8 cellular contexts compared by ENCODE assay signal in the genomic region with DNA sequence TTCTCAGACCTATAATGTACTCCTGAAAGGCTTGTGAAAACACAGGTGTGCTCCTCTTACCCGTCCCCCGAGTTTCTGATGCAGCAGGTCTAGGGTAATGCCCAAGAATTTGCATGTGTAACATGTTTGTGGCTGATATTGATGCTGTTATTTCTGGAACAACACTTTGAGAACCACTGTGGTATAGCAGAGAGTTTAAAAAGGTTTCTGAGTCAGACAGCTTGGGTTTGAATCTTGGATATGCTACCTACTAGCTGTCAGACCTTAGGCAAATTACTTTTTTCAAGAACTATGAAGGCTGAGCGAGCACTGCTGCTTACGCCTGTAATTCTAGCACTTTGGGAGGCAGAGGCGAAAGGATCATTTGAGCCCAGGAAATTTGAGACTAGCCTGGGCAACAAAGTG. TPM values are rescaled to one million over a fixed set of nuclear protein-coding genes. Genes with fewer than 3 reads are reported as not detected.
DNase-seq lines count a peak whose midpoint lies in the region; ATAC-seq and TF ChIP-seq lines count a peak whose summit lies in the region.

No MANE protein-coding gene starts in this region.

- H3K27ac Mint-ChIP-seq in CD8-positive, alpha-beta T cell = peak overlapping the region; percentile 84

- TF ChIP-seq POLR2A in body of pancreas (IDR thresholded peaks at IDR 0.05) (no peak), sigmoid colon (IDR thresholded peaks at IDR 0.05) (no peak)

- H3K27ac ChIP-seq in CD8-positive, alpha-beta T cell (ENCODE audit: low read depth, low read length) = no peak overlapping the region
- H3K27ac ChIP-seq in body of pancreas (peak overlapping the region; percentile 53 to 99 (median 74)), subcutaneous abdominal adipose tissue (ENCODE audit: low read depth, low read length) (peak overlapping the region; percentile 84), sigmoid colon (peak overlapping the region in 2 of 4 donors; percentile 20 to 55)

- CTCF ChIA-PET in CD8-positive, alpha-beta T cell (lab: Charles Lee) = interaction anchor here (0.6 to 6.2 kb wide), 5 partner anchors 17 to 153 kb away, joined by 3 to 39 read pairs (median 18); no protein-coding TSS in a partner anchor

- no peak overlapping the region for H3K4me3 ChIP-seq in CD8-positive, alpha-beta T cell (ENCODE audit: low read depth, low read length)
- no peak overlapping the region for H3K4me3 ChIP-seq in body of pancreas
- H3K4me3 ChIP-seq in subcutaneous abdominal adipose tissue (ENCODE audit: low read depth in 1 of 5, low read length in 5 of 5) = peak overlapping the region in 1 of 5 donors; percentile 13
- no peak overlapping the region for H3K4me3 ChIP-seq in sigmoid colon

- H3K9me3 Mint-ChIP-seq in CD8-positive, alpha-beta T cell = no peaks in the 10 kb centered on the region

- POLR2A ChIA-PET in CD8-positive, alpha-beta T cell (lab: Charles Lee) = interaction anchor here (3.6 kb wide), 1 partner anchor 67 kb away, joined by 38 read pairs; no protein-coding TSS in a partner anchor

- H3K27me3 ChIP-seq in CD8-positive, alpha-beta T cell (ENCODE audit: insufficient read depth, low read length) = no peaks in the 10 kb centered on the region
- no peaks in the 10 kb centered on the region for H3K27me3 ChIP-seq in body of pancreas
- H3K27me3 ChIP-seq in subcutaneous abdominal adipose tissue (ENCODE audit: control insufficient read depth in 5 of 5, insufficient read depth in 4 of 5, low read length in 5 of 5) = no peaks in the 10 kb centered on the region
- no peaks in the 10 kb centered on the region for H3K27me3 ChIP-seq in sigmoid colon

- H3K4me1 Mint-ChIP-seq in CD8-positive, alpha-beta T cell (ENCODE audit: low read depth) = peaks cover 64% of the 10 kb centered on the region

- H3K27me3 Mint-ChIP-seq in CD8-positive, alpha-beta T cell (ENCODE audit: low read depth) = no peaks in the 10 kb centered on the region

- TF ChIP-seq EP300 in sigmoid colon (IDR thresholded peaks at IDR 0.05) = no peak

- H3K36me3 ChIP-seq in CD8-positive, alpha-beta T cell (ENCODE audit: insufficient read depth, low read length) = no peaks in the 10 kb centered on the region
- H3K36me3 ChIP-seq in body of pancreas (replicated peaks in 1 of 2; ENCODE audit: insufficient read depth in 1 of 2, low read depth in 2 of 2) = no peaks in the 10 kb centered on the region
- no peaks in the 10 kb centered on the region for H3K36me3 ChIP-seq in subcutaneous abdominal adipose tissue (ENCODE audit: control insufficient read depth in 5 of 5, insufficient read depth in 5 of 5, low read length in 5 of 5)
- H3K36me3 ChIP-seq in sigmoid colon = no peaks in the 10 kb centered on the region

- peaks cover 7% of the 10 kb centered on the region for H3K36me3 Mint-ChIP-seq in CD8-positive, alpha-beta T cell

- peaks cover 47% of the 10 kb centered on the region for H3K4me1 ChIP-seq in CD8-positive, alpha-beta T cell (ENCODE audit: insufficient read depth, low read length)
- H3K4me1 ChIP-seq in body of pancreas (peaks cover 80% of the 10 kb centered on the region), subcutaneous abdominal adipose tissue (ENCODE audit: control insufficient read depth in 5 of 5, insufficient read depth in 5 of 5, low read length in 5 of 5) (peaks cover 0 to 46% (median 34%) of the 10 kb centered on the region in 5 donors), sigmoid colon (peaks cover 0 to 73% (median 45%) of the 10 kb centered on the region in 4 donors)

- H3K9ac ChIP-seq in subcutaneous abdominal adipose tissue (ENCODE audit: low read length in 5 of 5) = peak overlapping the region in 1 of 5 donors; percentile 16

- 26 to 45% methylated on average over 5 of the region's 5 CpGs for WGBS in body of pancreas, 2 donors
- WGBS in sigmoid colon, 2 donors = 50 to 60% methylated on average over 5 of the region's 5 CpGs

- peak overlapping the region; percentile 55 for H3K4me3 Mint-ChIP-seq in CD8-positive, alpha-beta T cell

- intact Hi-C loops in CD8-positive, alpha-beta T cell (cut with DNase I, micrococcal nuclease) = loop anchor here (5.0 to 10.0 kb wide), 5 partner anchors 445 to 1655 kb away; a partner anchor contains a TSS
- intact Hi-C loops in body of pancreas (cut with DNase I) = loop anchor here (10.0 kb wide), 1 partner anchor 55 kb away; no protein-coding TSS in a partner anchor
- intact Hi-C loops in sigmoid colon (cut with DNase I) = loop anchor here (5.0 kb wide), 1 partner anchor 143 kb away; no protein-coding TSS in a partner anchor

- no peak for ATAC-seq in CD8-positive, alpha-beta T cell
- peak; percentile 66 for ATAC-seq in GM19455 (IDR thresholded peaks at IDR 0.05; ENCODE audit: unreplicated experiment)
- peak; percentile 63 for ATAC-seq in HG03439 (IDR thresholded peaks at IDR 0.05; ENCODE audit: unreplicated experiment)
- no peak for ATAC-seq in body of pancreas

- no peaks in the 10 kb centered on the region for H3K9me3 ChIP-seq in CD8-positive, alpha-beta T cell (ENCODE audit: low read length)
- H3K9me3 ChIP-seq in body of pancreas (no peaks in the 10 kb centered on the region), subcutaneous abdominal adipose tissue (ENCODE audit: control insufficient read depth in 5 of 5, low read length in 5 of 5) (no peaks in the 10 kb centered on the region), sigmoid colon (no peaks in the 10 kb centered on the region)

- DNase-seq in CD8-positive, alpha-beta T cell = peak in 3 of 7 experiments; percentile 17 to 28 (median 22)
- DNase-seq in body of pancreas (no peak), DMS114 treated with DMSO at 0.1 percent for 48 hours (lab: John Stamatoyannopoulos, UW; ENCODE audit: unreplicated experiment) (no peak), sigmoid colon (no peak), OCI-M2 (lab: John Stamatoyannopoulos, UW; ENCODE audit: unreplicated experiment) (no peak)

- TF ChIP-seq CTCF in CD8-positive, alpha-beta T cell (IDR thresholded peaks at IDR 0.05) = no peak
- TF ChIP-seq CTCF in body of pancreas (IDR thresholded peaks at IDR 0.05) (no peak), sigmoid colon (IDR thresholded peaks at IDR 0.05) (no peak)

RNA-seq across cellular contexts. Expression of a gene that starts 4.9 kb away (rescaled TPM):
- 10 to 100 TPM; 32.3 to 33.8 TPM for total RNA-seq in CD8-positive, alpha-beta T cell
- total RNA-seq in body of pancreas (10 to 100 TPM; 42.8 to 57.0 TPM), sigmoid colon (100 to 1,000 TPM in 1 of 4 donors, 10 to 100 TPM in 3; 61.7 to 100 (median 85.4) TPM)
- 10 to 100 TPM in 2 of 3 donors, 1 to 10 TPM in 1; 7.2 to 16.6 (median 10.9) TPM for polyA plus RNA-seq in sigmoid colon

RNA-seq across cellular contexts. Expression of a gene that starts 47.5 kb away (rescaled TPM):
- total RNA-seq in CD8-positive, alpha-beta T cell = not detected
- total RNA-seq in body of pancreas (1 to 10 TPM; 1.3 to 3.6 TPM), sigmoid colon (under 1 TPM in 1 of 4 donors, not detected in 3; 0.99 TPM)
- 1 to 10 TPM in 1 of 3 donors, under 1 TPM in 1, not detected in 1; 0.35 to 2.1 TPM for polyA plus RNA-seq in sigmoid colon

Comparison
In these comparisons a context has a peak if more than half of its experiments do, and no peak if none do; other contexts are left out.
1. ATAC-seq: peak in GM19455 (single experiment) and HG03439 (single experiment); none in CD8-positive, alpha-beta T cell (single experiment) and body of pancreas (single experiment).